ENCODE assay signal across 8 cellular contexts in genomic region chr7:2633538-2634264, GRCh38. TPM values are rescaled to one million over a fixed set of nuclear protein-coding genes. Genes with fewer than 3 reads are reported as not detected.
A peak's percentile ranks its signal among the peaks of the same experiment; 100 is the strongest.
DNase-seq lines count a peak whose midpoint lies in the region; ATAC-seq and TF ChIP-seq lines count a peak whose summit lies in the region.

No MANE protein-coding gene starts in this region.

- H3K4me3 ChIP-seq in colonic mucosa: peak overlapping the region; percentile 89

- no peaks in the 10 kb centered on the region for H3K27me3 ChIP-seq in colonic mucosa

- no peak for TF ChIP-seq CTCF in colonic mucosa (IDR thresholded peaks at IDR 0.05)

- DNase-seq in activated CD4-positive, alpha-beta T cell treated with anti-CD3 and anti-CD28 coated beads for 4 hours: peak; percentile 39 to 44
- no peak for DNase-seq in activated CD4-positive, alpha-beta T cell treated with anti-CD3 and anti-CD28 coated beads, Interleukin-2, amount 50 U/mL, for 1 hour
- DNase-seq in T1000 (lab: John Stamatoyannopoulos, UW): peak; percentile 81
- DNase-seq in colonic mucosa: no peak
- peak; percentile 69 to 76 for DNase-seq in lung microvascular endothelial cell (ENCODE audit: low read depth in 2 of 2)
- DNase-seq in stimulated activated CD8-positive, alpha-beta memory T cell treated with anti-CD3 and anti-CD28 coated beads, Interleukin-4, amount 100 ng/mL, for 24 hours (ENCODE audit: low read depth): peak; percentile 28
- no peak for DNase-seq in GDM1 (lab: John Stamatoyannopoulos, UW)

- no peaks in the 10 kb centered on the region for H3K36me3 ChIP-seq in colonic mucosa

- intact Hi-C loops in colonic mucosa (cut with DNase I): no loop called here

- peak overlapping the region; percentile 94 to 98 for H3K9ac ChIP-seq in colonic mucosa (ENCODE audit: low read depth in 2 of 2, low read length in 2 of 2)

- peak overlapping the region; percentile 81 for H3K27ac ChIP-seq in colonic mucosa

- ATAC-seq in GM21737 (IDR thresholded peaks at IDR 0.05; ENCODE audit: unreplicated experiment): no peak

- peaks cover 12% of the 10 kb centered on the region for H3K4me1 ChIP-seq in colonic mucosa

- H3K9me3 ChIP-seq in colonic mucosa: no peaks in the 10 kb centered on the region

RNA-seq across cellular contexts. Expression of gene TTYH3, which starts 1.9 kb away (rescaled TPM):
- 10 to 100 TPM; 50.0 to 59.5 TPM for total RNA-seq in colonic mucosa
- 35.1 and 48.0 TPM in 2 replicates for total RNA-seq in lung microvascular endothelial cell

RNA-seq across cellular contexts. Expression of gene AMZ1, which starts 54.3 kb away (rescaled TPM):
- total RNA-seq in colonic mucosa (under 1 TPM in 1 of 2 donors, not detected in 1; 0.08 TPM), lung microvascular endothelial cell (under 0.01 TPM in 1 of 2 replicates, not detected in the other)

Comparison
In these comparisons a context has a peak if more than half of its experiments do, and no peak if none do; other contexts are left out.
1. DNase-seq: peak in activated CD4-positive, alpha-beta T cell treated with anti-CD3 and anti-CD28 coated beads for 4 hours (2 of 2), T1000 (single experiment), lung microvascular endothelial cell (2 of 2) and stimulated activated CD8-positive, alpha-beta memory T cell treated with anti-CD3 and anti-CD28 coated beads, Interleukin-4, amount 100 ng/mL, for 24 hours (single experiment); none in activated CD4-positive, alpha-beta T cell treated with anti-CD3 and anti-CD28 coated beads, Interleukin-2, amount 50 U/mL, for 1 hour (single experiment), colonic mucosa (single experiment) and GDM1 (single experiment).